In genomic region chr6:140180306-140180705, GRCh38 we compare ENCODE assay signal across 7 cellular contexts.
"Had no signal": no experiment of that assay in that cellular context is flagged by ENCODE, and none has a peak within 500 bp of the region (broad histone marks: within the 10 kb centered on the region; RNA-seq: fewer than 3 reads in every experiment).

No MANE protein-coding gene starts in this region.

- FAIRE-seq: G401.6, GM12891, GM12892, GM18507, GM19239 had no signal

- DNase-seq: GDM1, GF-D8 had no signal
